Comparison of ENCODE assay signal across 19 cellular contexts in genomic region chr10:15595260-15595659, GRCh38.
DNase-seq lines count a peak whose midpoint lies in the region; ATAC-seq and TF ChIP-seq lines count a peak whose summit lies in the region.
"Had no signal": no experiment of that assay in that cellular context is flagged by ENCODE, and none has a peak within 500 bp of the region (broad histone marks: within the 10 kb centered on the region; RNA-seq: fewer than 3 reads in every experiment).

No MANE protein-coding gene starts in this region.

- no peaks in the 10 kb centered on the region for H3K27me3 ChIP-seq in ascending aorta

- DNase-seq in ascending aorta (ENCODE audit: low spot score in 2 of 2) (no peak), left colon (no peak), mucosa of descending colon (no peak), NCI-H345 treated with DMSO at 0.1 percent for 48 hours (lab: John Stamatoyannopoulos, UW; ENCODE audit: unreplicated experiment) (no peak), kidney tubule cell (ENCODE audit: low spot score) (no peak), GDM1 (lab: John Stamatoyannopoulos, UW) (no peak)
- DNase-seq: C1 segment of cervical spinal cord; Calu3; CD4-positive, alpha-beta memory T cell; COR-L47; DMS53; DMS79 treated with DMSO at 0.1 percent for 48 hours; GOT3; H7; HCEC 1CT; HFFc6 had no signal

- H3K36me3 ChIP-seq in HEK293 (ENCODE audit: control insufficient read depth in 2 of 2, insufficient read depth in 1 of 2, low read length in 2 of 2) (no peaks in the 10 kb centered on the region), ascending aorta (peaks cover 62 to 85% of the 10 kb centered on the region in 2 donors), mucosa of descending colon (ENCODE audit: low read depth) (no peaks in the 10 kb centered on the region)

- no peaks in the 10 kb centered on the region for H3K9me3 ChIP-seq in HEK293 (ENCODE audit: control insufficient read depth, insufficient read depth, low read depth, low read length)
- H3K9me3 ChIP-seq in ascending aorta: no peaks in the 10 kb centered on the region
- H3K9me3 ChIP-seq in mucosa of descending colon: no peaks in the 10 kb centered on the region

- peak overlapping the region; percentile 53; the same call in 1 of the 2 replicates for H3K27ac ChIP-seq in HEK293 (ENCODE audit: extremely low read depth, low read depth, low read length)
- H3K27ac ChIP-seq in ascending aorta: peak overlapping the region; percentile 10 to 21

- CTCF ChIA-PET in HEK293 (lab: Yijun Ruan, JAX): interaction anchor here (0.6 to 3.1 kb wide), 2 partner anchors 10 to 15 kb away, joined by 5 to 14 read pairs; no protein-coding TSS in a partner anchor

- POLR2A ChIA-PET in HEK293 (lab: Yijun Ruan, JAX): interaction anchor here (1.4 kb wide), 1 partner anchor 10 kb away, joined by 4 read pairs; no protein-coding TSS in a partner anchor

- peak; percentile 54 for ATAC-seq in left colon
- ATAC-seq in mucosa of descending colon: peak; percentile 26
- ATAC-seq in GM19023 (IDR thresholded peaks at IDR 0.05; ENCODE audit: unreplicated experiment): no peak
- ATAC-seq: GM12878 had no signal

- TF ChIP-seq CTCF in HEK293 (tag by site-specific recombination; IDR thresholded peaks at IDR 0.05) (no peak), ascending aorta (IDR thresholded peaks at IDR 0.05) (no peak), mucosa of descending colon (IDR thresholded peaks at IDR 0.05) (no peak)

- peaks cover 19% of the 10 kb centered on the region for H3K4me1 ChIP-seq in HEK293 (ENCODE audit: control insufficient read depth, insufficient read depth, low read length)
- peaks cover 6 to 9% of the 10 kb centered on the region in 2 donors for H3K4me1 ChIP-seq in ascending aorta
- H3K4me1 ChIP-seq in mucosa of descending colon (ENCODE audit: low read depth): no peaks in the 10 kb centered on the region

- intact Hi-C loops in ascending aorta (cut with DNase I): no loop called here
- intact Hi-C loops in left colon (cut with DNase I, micrococcal nuclease): no loop called here
- intact Hi-C loops in mucosa of descending colon (cut with DNase I, micrococcal nuclease): no loop called here

- H3K4me3 ChIP-seq in HEK293 (ENCODE audit: low read depth, low read length) (no peak overlapping the region), ascending aorta (no peak overlapping the region), mucosa of descending colon (no peak overlapping the region)
- H3K4me3 ChIP-seq: GM12878 had no signal

TF ChIP-seq in HEK293, 187 proteins besides CTCF, POLR2A, EP300 and RAD21 (continues in another document):
- TF ChIP-seq ZNF501 (tag by site-specific recombination; IDR thresholded peaks at IDR 0.05): no peak
- peak; percentile 47; the same call in 1 of the 2 replicates for TF ChIP-seq IKZF3 (tag by site-specific recombination; IDR thresholded peaks at IDR 0.05)
- no peak for TF ChIP-seq ZNF174 (tag by site-specific recombination; IDR thresholded peaks at IDR 0.05)
- no peak for TF ChIP-seq EGR2 (tag by site-specific recombination; IDR thresholded peaks at IDR 0.05; ENCODE audit: low read depth)
- no peak for TF ChIP-seq ZNF768 (tag by site-specific recombination; IDR thresholded peaks at IDR 0.05)
- no peak for TF ChIP-seq ZNF548 (tag by site-specific recombination; IDR thresholded peaks at IDR 0.05)
- no peak for TF ChIP-seq GFI1B (tag by site-specific recombination; IDR thresholded peaks at IDR 0.05)
- TF ChIP-seq GLIS1 (tag by site-specific recombination; IDR thresholded peaks at IDR 0.05): no peak
- TF ChIP-seq ZNF132 (tag by site-specific recombination; IDR thresholded peaks at IDR 0.05; ENCODE audit: borderline replicate concordance): no peak
- TF ChIP-seq YY1 (tag by site-specific recombination; IDR thresholded peaks at IDR 0.05): no peak
- TF ChIP-seq KLF17 (tag by site-specific recombination; IDR thresholded peaks at IDR 0.05): no peak
- no peak for TF ChIP-seq ZNF324 (tag by site-specific recombination; IDR thresholded peaks at IDR 0.05)
- TF ChIP-seq ZNF394 (tag by site-specific recombination; IDR thresholded peaks at IDR 0.05; ENCODE audit: borderline replicate concordance): no peak
- TF ChIP-seq ZNF830 (tag by site-specific recombination; IDR thresholded peaks at IDR 0.05; ENCODE audit: low read depth): no peak
- no peak for TF ChIP-seq HOXD13 (CRISPR knock-in tag; IDR thresholded peaks at IDR 0.05; ENCODE audit: borderline replicate concordance)
- no peak for TF ChIP-seq ZNF571 (tag by site-specific recombination; IDR thresholded peaks at IDR 0.05)
- TF ChIP-seq PATZ1 (tag by site-specific recombination; IDR thresholded peaks at IDR 0.05): no peak
- no peak for TF ChIP-seq SETDB1 (IDR thresholded peaks at IDR 0.05; ENCODE audit: insufficient read length, low read length)
- no peak for TF ChIP-seq ZNF544 (tag by site-specific recombination; IDR thresholded peaks at IDR 0.05)
- TF ChIP-seq ZNF660 (tag by site-specific recombination; IDR thresholded peaks at IDR 0.05): no peak
- no peak for TF ChIP-seq ZNF10 (tag by site-specific recombination; IDR thresholded peaks at IDR 0.05)
- no peak for TF ChIP-seq ZNF776 (tag by site-specific recombination; IDR thresholded peaks at IDR 0.05; ENCODE audit: borderline replicate concordance)
- TF ChIP-seq ZNF792 (tag by site-specific recombination; IDR thresholded peaks at IDR 0.05): no peak
- no peak for TF ChIP-seq ZNF514 (tag by site-specific recombination; IDR thresholded peaks at IDR 0.05)
- TF ChIP-seq SCRT2 (tag by site-specific recombination; IDR thresholded peaks at IDR 0.05): no peak
- TF ChIP-seq ZNF362 (tag by site-specific recombination; IDR thresholded peaks at IDR 0.05): no peak
- no peak for TF ChIP-seq ZNF423 (tag by site-specific recombination; IDR thresholded peaks at IDR 0.05)
- TF ChIP-seq ZNF837 (tag by site-specific recombination; IDR thresholded peaks at IDR 0.05): no peak
- 0 out of 2 replicates have a peak, but pooled peaks have one; percentile 32 for TF ChIP-seq ZBTB8A (tag by site-specific recombination; IDR thresholded peaks at IDR 0.05)
- TF ChIP-seq KLF1 (tag by site-specific recombination; IDR thresholded peaks at IDR 0.05): no peak
- no peak for TF ChIP-seq ZBTB17 (tag by site-specific recombination; IDR thresholded peaks at IDR 0.05)
- no peak for TF ChIP-seq ZNF350 (tag by site-specific recombination; IDR thresholded peaks at IDR 0.05)
- no peak for TF ChIP-seq ZNF223 (tag by site-specific recombination; IDR thresholded peaks at IDR 0.05)
- TF ChIP-seq KLF9 (tag by site-specific recombination; IDR thresholded peaks at IDR 0.05; ENCODE audit: low read depth): no peak
- TF ChIP-seq ZNF18 (tag by site-specific recombination; IDR thresholded peaks at IDR 0.05): peak; percentile 41; the same call in 1 of the 2 replicates
